In genomic region chr12:106110626-106111300, GRCh38 we compare ENCODE assay signal across 21 cellular contexts. TPM values are rescaled to one million over a fixed set of nuclear protein-coding genes. Genes with fewer than 3 reads are reported as not detected.
DNase-seq lines count a peak whose midpoint lies in the region; ATAC-seq and TF ChIP-seq lines count a peak whose summit lies in the region.
"Had no signal": no experiment of that assay in that cellular context is flagged by ENCODE, and none has a peak within 500 bp of the region (broad histone marks: within the 10 kb centered on the region; RNA-seq: fewer than 3 reads in every experiment).

No MANE protein-coding gene starts in this region.

- H3K27ac ChIP-seq in dorsolateral prefrontal cortex (peak overlapping the region in 54 of 59 donors; percentile 1 to 96 (median 84)), thoracic aorta (peak overlapping the region; percentile 81 to 88), stomach (peak overlapping the region in 1 of 5 donors; percentile 24)
- H3K27ac ChIP-seq: BLaER1 treated with 17β-estradiol and CSF1 and Interleukin-3, amounts not matched to agents 10 nM and 100 nM; ovary had no signal

- no peak for TF ChIP-seq CTCF in dorsolateral prefrontal cortex (IDR thresholded peaks at IDR 0.05 in 54 of 56, conservative IDR thresholded peaks at IDR 0.05 in 2 of 56; ENCODE audit: low read depth in 1 of 56, partially characterized antibody in 56 of 56)
- no peak for TF ChIP-seq CTCF in mesothelial cell of epicardium (IDR thresholded peaks at IDR 0.05; ENCODE audit: unreplicated experiment)
- TF ChIP-seq CTCF in thoracic aorta (IDR thresholded peaks at IDR 0.05): no peak
- no peak for TF ChIP-seq CTCF in stomach (IDR thresholded peaks at IDR 0.05)

- no peaks in the 10 kb centered on the region for H3K27me3 ChIP-seq in dorsolateral prefrontal cortex
- no peaks in the 10 kb centered on the region for H3K27me3 ChIP-seq in thoracic aorta (replicated peaks; ENCODE audit: insufficient read depth)
- no peaks in the 10 kb centered on the region for H3K27me3 ChIP-seq in stomach
- H3K27me3 ChIP-seq: ovary had no signal

- H3K4me1 ChIP-seq in thoracic aorta (ENCODE audit: control insufficient read depth in 1 of 2, low read depth in 2 of 2) (peaks cover 71 to 97% of the 10 kb centered on the region in 2 donors), stomach (peaks cover 48 to 84% (median 69%) of the 10 kb centered on the region in 4 donors)

- peak overlapping the region in 1 of 59 donors; percentile 7 for H3K4me3 ChIP-seq in dorsolateral prefrontal cortex
- no peak overlapping the region for H3K4me3 ChIP-seq in thoracic aorta
- H3K4me3 ChIP-seq in stomach: no peak overlapping the region
- H3K4me3 ChIP-seq: BLaER1 treated with 17β-estradiol and CSF1 and Interleukin-3, amounts not matched to agents 10 nM and 100 nM; ovary; skin epidermis had no signal

- H3K9me3 Mint-ChIP-seq in mesothelial cell of epicardium: no peaks in the 10 kb centered on the region
- H3K9me3 Mint-ChIP-seq: activated T-helper 17 cell treated with anti-CD3 and anti-CD28 coated beads, Interleukin-2, amount 50 U/mL, for 72 hours; effector memory CD8-positive, alpha-beta T cell had no signal

- TF ChIP-seq EP300 in stomach (IDR thresholded peaks at IDR 0.05): no peak

- no peak for TF ChIP-seq POLR2A in stomach (IDR thresholded peaks at IDR 0.05)

- H3K9me3 ChIP-seq in thoracic aorta (no peaks in the 10 kb centered on the region), stomach (no peaks in the 10 kb centered on the region)
- H3K9me3 ChIP-seq: BLaER1 treated with 17β-estradiol and CSF1 and Interleukin-3, amounts not matched to agents 10 nM and 100 nM; ovary had no signal

- no peaks in the 10 kb centered on the region for H3K27me3 Mint-ChIP-seq in mesothelial cell of epicardium (ENCODE audit: low read depth)

- no peak overlapping the region for H3K4me3 Mint-ChIP-seq in mesothelial cell of epicardium
- H3K4me3 Mint-ChIP-seq: activated CD8-positive, alpha-beta memory T cell treated with anti-CD3 and anti-CD28 coated beads, Interleukin-2, amount 10 ng/mL, durations not matched to agents 7 days and 5 days; activated T-helper 17 cell treated with anti-CD3 and anti-CD28 coated beads, Interleukin-2, amount 50 U/mL, for 72 hours; effector memory CD8-positive, alpha-beta T cell had no signal

- H3K36me3 Mint-ChIP-seq in mesothelial cell of epicardium: no peaks in the 10 kb centered on the region
- H3K36me3 Mint-ChIP-seq: activated CD8-positive, alpha-beta memory T cell treated with anti-CD3 and anti-CD28 coated beads, Interleukin-2, amount 10 ng/mL, durations not matched to agents 7 days and 5 days had no signal

- ATAC-seq in thoracic aorta (ENCODE audit: insufficient number of reproducible peaks, low FRiP score, low read depth) (no peak), GM19324 (IDR thresholded peaks at IDR 0.05; ENCODE audit: low FRiP score, unreplicated experiment) (no peak)
- ATAC-seq: activated CD8-positive, alpha-beta memory T cell treated with anti-CD3 and anti-CD28 coated beads, Interleukin-2, amount 10 ng/mL, durations not matched to agents 7 days and 5 days; activated T-helper 17 cell treated with anti-CD3 and anti-CD28 coated beads, Interleukin-2, amount 50 U/mL, for 72 hours; effector memory CD8-positive, alpha-beta T cell had no signal

- intact Hi-C loops in dorsolateral prefrontal cortex (cut with DNase I): no loop called here
- intact Hi-C loops in stomach (cut with DNase I; ENCODE audit: low total_unique reads): no loop called here

- peak overlapping the region; percentile 66 for H3K27ac Mint-ChIP-seq in mesothelial cell of epicardium
- H3K27ac Mint-ChIP-seq: activated CD8-positive, alpha-beta memory T cell treated with anti-CD3 and anti-CD28 coated beads, Interleukin-2, amount 10 ng/mL, durations not matched to agents 7 days and 5 days; activated T-helper 17 cell treated with anti-CD3 and anti-CD28 coated beads, Interleukin-2, amount 50 U/mL, for 72 hours; effector memory CD8-positive, alpha-beta T cell had no signal

- H3K4me1 Mint-ChIP-seq in mesothelial cell of epicardium: peaks cover 81% of the 10 kb centered on the region
- H3K4me1 Mint-ChIP-seq: activated T-helper 17 cell treated with anti-CD3 and anti-CD28 coated beads, Interleukin-2, amount 50 U/mL, for 72 hours had no signal

- no peaks in the 10 kb centered on the region for H3K36me3 ChIP-seq in thoracic aorta
- no peaks in the 10 kb centered on the region for H3K36me3 ChIP-seq in stomach
- H3K36me3 ChIP-seq: BLaER1 treated with 17β-estradiol and CSF1 and Interleukin-3, amounts not matched to agents 10 nM and 100 nM; ovary had no signal

- peak; percentile 18 for DNase-seq in NK-92 treated with Interleukin-12 subunit alpha and Interleukin-12 subunit beta, amount 100 ng/mL, for 24 hours (lab: John Stamatoyannopoulos, UW)
- DNase-seq in NK-92 (lab: John Stamatoyannopoulos, UW; ENCODE audit: unreplicated experiment) (no peak), dorsolateral prefrontal cortex (no peak), mesothelial cell of epicardium (ENCODE audit: low spot score in 2 of 2, unreplicated experiment in 2 of 2) (no peak), thoracic aorta (ENCODE audit: low spot score) (no peak), NCI-H146 treated with DMSO at 0.1 percent for 48 hours (lab: John Stamatoyannopoulos, UW; ENCODE audit: unreplicated experiment) (no peak), stomach (no peak)
- DNase-seq: activated CD8-positive, alpha-beta memory T cell treated with anti-CD3 and anti-CD28 coated beads, Interleukin-2, amount 10 ng/mL, durations not matched to agents 7 days and 5 days; effector memory CD8-positive, alpha-beta T cell; GDM1; Karpas-422; NCI-H1048; NCI-H2107; NCI-H526 treated with DMSO at 0.1 percent for 48 hours; ovary; stimulated activated CD4-positive, alpha-beta T cell treated with anti-CD3 and anti-CD28 coated beads, Interleukin-4, amount 100 ng/mL, for 24 hours; T1000 had no signal

- 59 to 74% (median 65%) methylated on average over 4 of the region's 4 CpGs for WGBS in stomach, 5 donors

RNA-seq across cellular contexts. Expression of gene NUAK1, which starts 28.0 kb away (rescaled TPM):
- 100 to 1,000 TPM in 82 of 120 experiments, 10 to 100 TPM in 38; 44.5 to 165 (median 114) TPM for total RNA-seq in dorsolateral prefrontal cortex
- total RNA-seq in mesothelial cell of epicardium: 23.4 to 27.0 TPM (median 25.1 TPM) in 3 replicates
- 10 to 100 TPM; 20.0 to 31.4 TPM for total RNA-seq in thoracic aorta
- total RNA-seq in stomach: 10 to 100 TPM in 3 of 5 donors, 1 to 10 TPM in 1, under 1 TPM in 1; 0.58 to 79.0 (median 11.7) TPM
- polyA plus RNA-seq in stomach: 1 to 10 TPM in 2 of 3 donors, under 1 TPM in 1; 0.80 to 2.6 (median 2.4) TPM
- total RNA-seq: activated CD8-positive, alpha-beta memory T cell treated with anti-CD3 and anti-CD28 coated beads, Interleukin-2, amount 10 ng/mL, durations not matched to agents 7 days and 5 days; activated T-helper 17 cell treated with anti-CD3 and anti-CD28 coated beads, Interleukin-2, amount 50 U/mL, for 72 hours had no signal
